In the genomic region with DNA sequence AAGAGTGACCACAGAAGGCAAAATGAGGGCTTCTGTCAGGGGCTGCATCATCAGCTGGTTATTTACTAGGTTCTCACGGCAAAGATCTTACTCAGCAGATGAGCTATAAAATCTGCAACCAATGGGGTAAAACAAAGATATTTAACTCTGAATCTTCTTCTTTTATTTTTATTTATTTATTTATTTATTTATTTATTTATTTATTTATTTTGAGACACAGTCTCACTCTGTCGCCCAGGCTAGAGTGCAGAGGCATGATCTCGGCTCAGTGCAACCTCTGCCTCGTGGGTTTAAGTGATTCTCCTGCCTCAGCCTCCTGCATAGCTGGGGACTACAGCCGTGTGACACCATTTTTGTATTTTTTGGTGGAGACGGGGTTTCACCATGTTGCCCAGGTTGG, we compare ENCODE assay signal across 1 cellular context.
TF ChIP-seq lines count a peak whose summit lies in the region.

No MANE protein-coding gene starts in this region.

TF ChIP-seq in HEK293, 187 proteins besides CTCF, POLR2A, EP300 and RAD21 (continued from another document and continues in another):
- TF ChIP-seq, protein P1, sequence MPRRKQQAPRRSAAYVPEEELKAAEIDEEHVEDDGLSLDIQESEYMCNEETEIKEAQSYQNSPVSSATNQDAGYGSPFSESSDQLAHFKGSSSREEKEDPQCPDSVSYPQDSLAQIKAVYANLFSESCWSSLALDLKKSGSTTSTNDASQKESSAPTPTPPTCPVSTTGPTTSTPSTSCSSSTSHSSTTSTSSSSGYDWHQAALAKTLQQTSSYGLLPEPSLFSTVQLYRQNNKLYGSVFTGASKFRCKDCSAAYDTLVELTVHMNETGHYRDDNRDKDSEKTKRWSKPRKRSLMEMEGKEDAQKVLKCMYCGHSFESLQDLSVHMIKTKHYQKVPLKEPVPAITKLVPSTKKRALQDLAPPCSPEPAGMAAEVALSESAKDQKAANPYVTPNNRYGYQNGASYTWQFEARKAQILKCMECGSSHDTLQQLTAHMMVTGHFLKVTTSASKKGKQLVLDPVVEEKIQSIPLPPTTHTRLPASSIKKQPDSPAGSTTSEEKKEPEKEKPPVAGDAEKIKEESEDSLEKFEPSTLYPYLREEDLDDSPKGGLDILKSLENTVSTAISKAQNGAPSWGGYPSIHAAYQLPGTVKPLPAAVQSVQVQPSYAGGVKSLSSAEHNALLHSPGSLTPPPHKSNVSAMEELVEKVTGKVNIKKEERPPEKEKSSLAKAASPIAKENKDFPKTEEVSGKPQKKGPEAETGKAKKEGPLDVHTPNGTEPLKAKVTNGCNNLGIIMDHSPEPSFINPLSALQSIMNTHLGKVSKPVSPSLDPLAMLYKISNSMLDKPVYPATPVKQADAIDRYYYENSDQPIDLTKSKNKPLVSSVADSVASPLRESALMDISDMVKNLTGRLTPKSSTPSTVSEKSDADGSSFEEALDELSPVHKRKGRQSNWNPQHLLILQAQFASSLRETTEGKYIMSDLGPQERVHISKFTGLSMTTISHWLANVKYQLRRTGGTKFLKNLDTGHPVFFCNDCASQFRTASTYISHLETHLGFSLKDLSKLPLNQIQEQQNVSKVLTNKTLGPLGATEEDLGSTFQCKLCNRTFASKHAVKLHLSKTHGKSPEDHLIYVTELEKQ (tag by site-specific recombination; IDR thresholded peaks at IDR 0.05; ENCODE audit: borderline replicate concordance), result no peak
- TF ChIP-seq ZNF596 (tag by site-specific recombination; IDR thresholded peaks at IDR 0.05), result no peak
- no peak for TF ChIP-seq ZNF747 (tag by site-specific recombination; IDR thresholded peaks at IDR 0.05)
- no peak for TF ChIP-seq ZNF37A (tag by site-specific recombination; IDR thresholded peaks at IDR 0.05)
- TF ChIP-seq ZNF624 (tag by site-specific recombination; IDR thresholded peaks at IDR 0.05), result no peak
- no peak for TF ChIP-seq GLIS2 (tag by site-specific recombination; IDR thresholded peaks at IDR 0.05)
- TF ChIP-seq, protein P2, sequence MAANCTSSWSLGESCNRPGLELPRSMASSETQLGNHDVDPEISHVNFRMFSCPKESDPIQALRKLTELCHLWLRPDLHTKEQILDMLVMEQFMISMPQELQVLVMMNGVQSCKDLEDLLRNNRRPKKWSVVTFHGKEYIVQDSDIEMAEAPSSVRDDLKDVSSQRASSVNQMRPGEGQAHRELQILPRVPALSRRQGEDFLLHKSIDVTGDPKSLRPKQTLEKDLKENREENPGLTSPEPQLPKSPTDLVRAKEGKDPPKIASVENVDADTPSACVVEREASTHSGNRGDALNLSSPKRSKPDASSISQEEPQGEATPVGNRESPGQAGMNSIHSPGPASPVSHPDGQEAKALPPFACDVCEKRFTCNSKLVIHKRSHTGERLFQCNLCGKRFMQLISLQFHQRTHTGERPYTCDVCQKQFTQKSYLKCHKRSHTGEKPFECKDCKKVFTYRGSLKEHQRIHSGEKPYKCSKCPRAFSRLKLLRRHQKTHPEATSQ (tag by site-specific recombination; IDR thresholded peaks at IDR 0.05), result no peak
- TF ChIP-seq ZNF426 (tag by site-specific recombination; IDR thresholded peaks at IDR 0.05), result peak; percentile 80
- no peak for TF ChIP-seq SP2 (tag by site-specific recombination; IDR thresholded peaks at IDR 0.05)
- TF ChIP-seq ZNF132 (tag by site-specific recombination; IDR thresholded peaks at IDR 0.05; ENCODE audit: borderline replicate concordance), result no peak
- no peak for TF ChIP-seq SCRT1 (tag by site-specific recombination; IDR thresholded peaks at IDR 0.05; ENCODE audit: borderline replicate concordance)
- TF ChIP-seq ZNF670 (tag by site-specific recombination; IDR thresholded peaks at IDR 0.05; ENCODE audit: low read depth), result no peak
- peak; percentile 34; the same call in 1 of the 2 replicates for TF ChIP-seq ZXDB (tag by site-specific recombination; IDR thresholded peaks at IDR 0.05)
- TF ChIP-seq, protein P3, sequence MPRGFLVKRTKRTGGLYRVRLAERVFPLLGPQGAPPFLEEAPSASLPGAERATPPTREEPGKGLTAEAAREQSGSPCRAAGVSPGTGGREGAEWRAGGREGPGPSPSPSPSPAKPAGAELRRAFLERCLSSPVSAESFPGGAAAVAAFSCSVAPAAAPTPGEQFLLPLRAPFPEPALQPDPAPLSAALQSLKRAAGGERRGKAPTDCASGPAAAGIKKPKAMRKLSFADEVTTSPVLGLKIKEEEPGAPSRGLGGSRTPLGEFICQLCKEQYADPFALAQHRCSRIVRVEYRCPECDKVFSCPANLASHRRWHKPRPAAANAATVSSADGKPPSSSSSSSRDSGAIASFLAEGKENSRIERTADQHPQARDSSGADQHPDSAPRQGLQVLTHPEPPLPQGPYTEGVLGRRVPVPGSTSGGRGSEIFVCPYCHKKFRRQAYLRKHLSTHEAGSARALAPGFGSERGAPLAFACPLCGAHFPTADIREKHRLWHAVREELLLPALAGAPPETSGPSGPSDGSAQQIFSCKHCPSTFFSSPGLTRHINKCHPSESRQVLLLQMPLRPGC (tag by site-specific recombination; IDR thresholded peaks at IDR 0.05), result no peak
- TF ChIP-seq, protein P4, sequence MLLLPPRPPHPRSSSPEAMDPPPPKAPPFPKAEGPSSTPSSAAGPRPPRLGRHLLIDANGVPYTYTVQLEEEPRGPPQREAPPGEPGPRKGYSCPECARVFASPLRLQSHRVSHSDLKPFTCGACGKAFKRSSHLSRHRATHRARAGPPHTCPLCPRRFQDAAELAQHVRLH (tag by site-specific recombination; IDR thresholded peaks at IDR 0.05), result no peak
- 0 out of 2 replicates have a peak, but pooled peaks have one; percentile 48 for TF ChIP-seq ZNF138 (tag by site-specific recombination; IDR thresholded peaks at IDR 0.05; ENCODE audit: borderline replicate concordance)
- TF ChIP-seq ZNF629 (tag by site-specific recombination; IDR thresholded peaks at IDR 0.05), result no peak
- no peak for TF ChIP-seq FEZF1 (tag by site-specific recombination; IDR thresholded peaks at IDR 0.05)
- TF ChIP-seq ZNF155 (tag by site-specific recombination; IDR thresholded peaks at IDR 0.05), result no peak
- no peak for TF ChIP-seq ZNF146 (tag by site-specific recombination; IDR thresholded peaks at IDR 0.05)
- TF ChIP-seq, protein P5, sequence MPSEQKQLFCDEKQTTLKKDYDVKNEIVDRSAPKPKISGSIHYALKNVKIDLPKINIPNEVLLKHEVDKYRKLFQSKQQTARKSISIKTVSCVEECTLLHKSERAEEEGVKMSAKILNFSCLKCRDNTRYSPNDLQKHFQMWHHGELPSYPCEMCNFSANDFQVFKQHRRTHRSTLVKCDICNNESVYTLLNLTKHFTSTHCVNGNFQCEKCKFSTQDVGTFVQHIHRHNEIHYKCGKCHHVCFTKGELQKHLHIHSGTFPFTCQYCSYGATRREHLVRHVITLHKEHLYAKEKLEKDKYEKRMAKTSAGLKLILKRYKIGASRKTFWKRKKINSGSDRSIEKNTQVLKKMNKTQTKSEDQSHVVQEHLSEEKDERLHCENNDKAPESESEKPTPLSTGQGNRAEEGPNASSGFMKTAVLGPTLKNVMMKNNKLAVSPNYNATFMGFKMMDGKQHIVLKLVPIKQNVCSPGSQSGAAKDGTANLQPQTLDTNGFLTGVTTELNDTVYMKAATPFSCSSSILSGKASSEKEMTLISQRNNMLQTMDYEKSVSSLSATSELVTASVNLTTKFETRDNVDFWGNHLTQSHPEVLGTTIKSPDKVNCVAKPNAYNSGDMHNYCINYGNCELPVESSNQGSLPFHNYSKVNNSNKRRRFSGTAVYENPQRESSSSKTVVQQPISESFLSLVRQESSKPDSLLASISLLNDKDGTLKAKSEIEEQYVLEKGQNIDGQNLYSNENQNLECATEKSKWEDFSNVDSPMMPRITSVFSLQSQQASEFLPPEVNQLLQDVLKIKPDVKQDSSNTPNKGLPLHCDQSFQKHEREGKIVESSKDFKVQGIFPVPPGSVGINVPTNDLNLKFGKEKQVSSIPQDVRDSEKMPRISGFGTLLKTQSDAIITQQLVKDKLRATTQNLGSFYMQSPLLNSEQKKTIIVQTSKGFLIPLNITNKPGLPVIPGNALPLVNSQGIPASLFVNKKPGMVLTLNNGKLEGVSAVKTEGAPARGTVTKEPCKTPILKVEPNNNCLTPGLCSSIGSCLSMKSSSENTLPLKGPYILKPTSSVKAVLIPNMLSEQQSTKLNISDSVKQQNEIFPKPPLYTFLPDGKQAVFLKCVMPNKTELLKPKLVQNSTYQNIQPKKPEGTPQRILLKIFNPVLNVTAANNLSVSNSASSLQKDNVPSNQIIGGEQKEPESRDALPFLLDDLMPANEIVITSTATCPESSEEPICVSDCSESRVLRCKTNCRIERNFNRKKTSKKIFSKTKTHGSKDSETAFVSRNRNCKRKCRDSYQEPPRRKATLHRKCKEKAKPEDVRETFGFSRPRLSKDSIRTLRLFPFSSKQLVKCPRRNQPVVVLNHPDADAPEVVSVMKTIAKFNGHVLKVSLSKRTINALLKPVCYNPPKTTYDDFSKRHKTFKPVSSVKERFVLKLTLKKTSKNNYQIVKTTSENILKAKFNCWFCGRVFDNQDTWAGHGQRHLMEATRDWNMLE (tag by site-specific recombination; conservative IDR thresholded peaks at IDR 0.05; ENCODE audit: low read depth), result peak; percentile 80
- no peak for TF ChIP-seq ZNF610 (tag by site-specific recombination; IDR thresholded peaks at IDR 0.05; ENCODE audit: borderline replicate concordance)
- TF ChIP-seq, protein P6, sequence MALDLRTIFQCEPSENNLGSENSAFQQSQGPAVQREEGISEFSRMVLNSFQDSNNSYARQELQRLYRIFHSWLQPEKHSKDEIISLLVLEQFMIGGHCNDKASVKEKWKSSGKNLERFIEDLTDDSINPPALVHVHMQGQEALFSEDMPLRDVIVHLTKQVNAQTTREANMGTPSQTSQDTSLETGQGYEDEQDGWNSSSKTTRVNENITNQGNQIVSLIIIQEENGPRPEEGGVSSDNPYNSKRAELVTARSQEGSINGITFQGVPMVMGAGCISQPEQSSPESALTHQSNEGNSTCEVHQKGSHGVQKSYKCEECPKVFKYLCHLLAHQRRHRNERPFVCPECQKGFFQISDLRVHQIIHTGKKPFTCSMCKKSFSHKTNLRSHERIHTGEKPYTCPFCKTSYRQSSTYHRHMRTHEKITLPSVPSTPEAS (tag by site-specific recombination; IDR thresholded peaks at IDR 0.05), result no peak
- no peak for TF ChIP-seq KLF7 (tag by site-specific recombination; IDR thresholded peaks at IDR 0.05; ENCODE audit: borderline replicate concordance)
- TF ChIP-seq ZNF391 (tag by site-specific recombination; IDR thresholded peaks at IDR 0.05; ENCODE audit: borderline replicate concordance, low read depth), result no peak
- no peak for TF ChIP-seq ZNF292 (tag by site-specific recombination; IDR thresholded peaks at IDR 0.05; ENCODE audit: borderline replicate concordance, low read depth)
- TF ChIP-seq, protein P7, sequence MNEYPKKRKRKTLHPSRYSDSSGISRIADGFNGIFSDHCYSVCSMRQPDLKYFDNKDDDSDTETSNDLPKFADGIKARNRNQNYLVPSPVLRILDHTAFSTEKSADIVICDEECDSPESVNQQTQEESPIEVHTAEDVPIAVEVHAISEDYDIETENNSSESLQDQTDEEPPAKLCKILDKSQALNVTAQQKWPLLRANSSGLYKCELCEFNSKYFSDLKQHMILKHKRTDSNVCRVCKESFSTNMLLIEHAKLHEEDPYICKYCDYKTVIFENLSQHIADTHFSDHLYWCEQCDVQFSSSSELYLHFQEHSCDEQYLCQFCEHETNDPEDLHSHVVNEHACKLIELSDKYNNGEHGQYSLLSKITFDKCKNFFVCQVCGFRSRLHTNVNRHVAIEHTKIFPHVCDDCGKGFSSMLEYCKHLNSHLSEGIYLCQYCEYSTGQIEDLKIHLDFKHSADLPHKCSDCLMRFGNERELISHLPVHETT (tag by site-specific recombination; IDR thresholded peaks at IDR 0.05), result no peak
- TF ChIP-seq ZNF23 (tag by site-specific recombination; IDR thresholded peaks at IDR 0.05; ENCODE audit: borderline replicate concordance), result no peak
- no peak for TF ChIP-seq ZNF664 (tag by site-specific recombination; IDR thresholded peaks at IDR 0.05)
- no peak for TF ChIP-seq GFI1B (tag by site-specific recombination; IDR thresholded peaks at IDR 0.05)
- TF ChIP-seq ZNF837 (tag by site-specific recombination; IDR thresholded peaks at IDR 0.05), result no peak
- TF ChIP-seq ZNF585B (tag by site-specific recombination; IDR thresholded peaks at IDR 0.05), result no peak
- TF ChIP-seq, protein P8, sequence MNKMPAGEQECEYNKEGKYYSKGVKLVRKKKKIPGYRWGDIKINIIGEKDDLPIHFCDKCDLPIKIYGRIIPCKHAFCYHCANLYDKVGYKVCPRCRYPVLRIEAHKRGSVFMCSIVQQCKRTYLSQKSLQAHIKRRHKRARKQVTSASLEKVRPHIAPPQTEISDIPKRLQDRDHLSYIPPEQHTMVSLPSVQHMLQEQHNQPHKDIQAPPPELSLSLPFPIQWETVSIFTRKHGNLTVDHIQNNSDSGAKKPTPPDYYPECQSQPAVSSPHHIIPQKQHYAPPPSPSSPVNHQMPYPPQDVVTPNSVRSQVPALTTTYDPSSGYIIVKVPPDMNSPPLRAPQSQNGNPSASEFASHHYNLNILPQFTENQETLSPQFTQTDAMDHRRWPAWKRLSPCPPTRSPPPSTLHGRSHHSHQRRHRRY (tag by site-specific recombination; IDR thresholded peaks at IDR 0.05), result no peak
- no peak for TF ChIP-seq SETDB1 (IDR thresholded peaks at IDR 0.05; ENCODE audit: insufficient read length, low read length)
- no peak for TF ChIP-seq BCL11B (tag by site-specific recombination; IDR thresholded peaks at IDR 0.05; ENCODE audit: low read depth)
- TF ChIP-seq TCF7L2 (IDR thresholded peaks at IDR 0.05; ENCODE audit: borderline replicate concordance, low read depth, low read length), result no peak
- no peak for TF ChIP-seq ZBTB21 (tag by site-specific recombination; IDR thresholded peaks at IDR 0.05)
- TF ChIP-seq WT1 (tag by site-specific recombination; IDR thresholded peaks at IDR 0.05), result no peak
- TF ChIP-seq ZNF830 (tag by site-specific recombination; IDR thresholded peaks at IDR 0.05; ENCODE audit: low read depth), result no peak
- no peak for TF ChIP-seq OVOL3 (tag by site-specific recombination; IDR thresholded peaks at IDR 0.05)
- TF ChIP-seq ZNF660 (tag by site-specific recombination; IDR thresholded peaks at IDR 0.05), result no peak
- peak; percentile 66 for TF ChIP-seq ZNF555 (tag by site-specific recombination; conservative IDR thresholded peaks at IDR 0.05)
- no peak for TF ChIP-seq ZNF521 (tag by site-specific recombination; IDR thresholded peaks at IDR 0.05)
